ENCODE assay signal across 20 cellular contexts in genomic region chr11:65208785-65209710, GRCh38. TPM values are rescaled to one million over a fixed set of nuclear protein-coding genes. Genes with fewer than 3 reads are reported as not detected.
A peak's percentile ranks its signal among the peaks of the same experiment; 100 is the strongest.
DNase-seq lines count a peak whose midpoint lies in the region; ATAC-seq, FAIRE-seq and TF ChIP-seq lines count a peak whose summit lies in the region.
"Had no signal": no experiment of that assay in that cellular context is flagged by ENCODE, and none has a peak within 500 bp of the region (broad histone marks: within the 10 kb centered on the region; RNA-seq: fewer than 3 reads in every experiment).

No MANE protein-coding gene starts in this region.

- no TSS peak for BruUV-seq in HepG2 (replicated peaks; lab: Mats Ljungman, UMichigan)

- H3K9ac ChIP-seq in HepG2 (ENCODE audit: insufficient read depth, low read depth, low read length): no peak overlapping the region

- TF ChIP-seq EP300 in HepG2 (IDR thresholded peaks at IDR 0.05; ENCODE audit: low read depth in 2 of 2, low read length in 2 of 2): no peak
- TF ChIP-seq EP300 in HepG2 (CRISPR knock-in tag; IDR thresholded peaks at IDR 0.05; ENCODE audit: borderline replicate concordance): no peak

- H3K79me2 ChIP-seq in HepG2 (ENCODE audit: insufficient read depth, low read length): no peaks in the 10 kb centered on the region

- H3K9me3 ChIP-seq in right lobe of liver (no peaks in the 10 kb centered on the region), HepG2 (ENCODE audit: low read length) (no peaks in the 10 kb centered on the region), WERI-Rb-1 (ENCODE audit: severe bottlenecking) (no peaks in the 10 kb centered on the region), left lung (no peaks in the 10 kb centered on the region)
- H3K9me3 ChIP-seq: Caco-2, heart right ventricle had no signal

- no peak overlapping the region for H2AFZ ChIP-seq in HepG2 (ENCODE audit: low read length)

- TF ChIP-seq POLR2A in right lobe of liver (IDR thresholded peaks at IDR 0.05) (no peak), HepG2 (IDR thresholded peaks at IDR 0.05; ENCODE audit: insufficient read depth in 1 of 2, low read depth in 2 of 2, low read length in 2 of 2) (no peak)

- H3K36me3 ChIP-seq in right lobe of liver (peaks cover 0 to 35% (median 19%) of the 10 kb centered on the region in 4 donors), HepG2 (replicated peaks in 1 of 2; ENCODE audit: control insufficient read depth in 1 of 2, insufficient read depth in 2 of 2, low read length in 2 of 2) (peaks cover 28 to 47% of the 10 kb centered on the region in 2 experiments), WERI-Rb-1 (peaks cover 49% of the 10 kb centered on the region), left lung (peaks cover 0 to 87% of the 10 kb centered on the region in 2 donors)

- in situ Hi-C loops in HepG2 (cut with HindIII; ENCODE audit: extremely low pct_ligation_motif_present, low pct_unique_long_range_greater_than_20kb): no loop called here

- FAIRE-seq in HepG2 (lab: Jason Lieb, UNC): no peak
- FAIRE-seq: GM19239 had no signal

- DNase-seq in right lobe of liver (peak in 1 of 3 donors; percentile 40), HepG2 (ENCODE audit: low spot score) (no peak), WERI-Rb-1 (peak; percentile 34), left lung (no peak), SW 1271 (lab: John Stamatoyannopoulos, UW) (no peak), DMS 273 treated with DMSO at 0.1 percent for 48 hours (lab: John Stamatoyannopoulos, UW) (no peak)
- no peak for DNase-seq in stimulated activated CD4-positive, alpha-beta T cell treated with anti-CD3 and anti-CD28 coated beads, Interleukin-2, amount 100 ng/mL, for 48 hours
- DNase-seq: activated CD4-positive, alpha-beta T cell treated with anti-CD3 and anti-CD28 coated beads for 36 hours; activated T-cell treated with anti-CD3 and anti-CD28 coated beads, Interleukin-2, amount 50 U/mL, for 1 hour; Caco-2; effector CD4-positive, alpha-beta T cell; HCEC 1CT; heart right ventricle; NCI-H1694 treated with DMSO at 0.1 percent for 48 hours; retina had no signal

- CTCF ChIA-PET in HepG2 (lab: Yijun Ruan, JAX; ENCODE audit: low intra/inter-chr PET ratio, low total read pairs): no interaction called here

- intact Hi-C loops in right lobe of liver (cut with DNase I) (loop anchor here in 1 of 2 donors (10.0 kb wide), 1 partner anchor 46 kb away; no protein-coding TSS in a partner anchor), HepG2 (cut with micrococcal nuclease; ENCODE audit: unreplicated experiment) (no loop called here), left lung (cut with DNase I) (no loop called here)

- H3K27ac ChIP-seq in right lobe of liver: no peak overlapping the region
- H3K27ac ChIP-seq in HepG2 (ENCODE audit: extremely low read length, insufficient read depth, low read length): no peak overlapping the region
- H3K27ac ChIP-seq in WERI-Rb-1: no peak overlapping the region
- H3K27ac ChIP-seq in left lung: peak overlapping the region in 1 of 2 donors; percentile 63
- H3K27ac ChIP-seq: heart right ventricle had no signal

- H4K20me1 ChIP-seq in HepG2 (ENCODE audit: insufficient read depth, low read length): no peaks in the 10 kb centered on the region

- no peaks in the 10 kb centered on the region for H3K27me3 ChIP-seq in right lobe of liver
- H3K27me3 ChIP-seq in HepG2 (ENCODE audit: control insufficient read depth in 1 of 2, insufficient read depth in 2 of 2, low read length in 2 of 2): no peaks in the 10 kb centered on the region
- H3K27me3 ChIP-seq in WERI-Rb-1 (ENCODE audit: insufficient read depth, low read depth, severe bottlenecking): no peaks in the 10 kb centered on the region
- H3K27me3 ChIP-seq in left lung: no peaks in the 10 kb centered on the region
- H3K27me3 ChIP-seq: heart right ventricle had no signal

- POLR2A ChIA-PET in HepG2 (lab: Yijun Ruan, JAX): no interaction called here

- H3K4me2 ChIP-seq in HepG2 (ENCODE audit: low read depth, low read length): no peak overlapping the region

- peaks cover 0 to 33% (median 10%) of the 10 kb centered on the region in 4 donors for H3K4me1 ChIP-seq in right lobe of liver
- no peaks in the 10 kb centered on the region for H3K4me1 ChIP-seq in HepG2 (ENCODE audit: insufficient read depth, low read length)
- H3K4me1 ChIP-seq in left lung: peaks cover 2 to 30% of the 10 kb centered on the region in 2 donors
- H3K4me1 ChIP-seq: Caco-2 had no signal

- ATAC-seq in right lobe of liver: peak in 3 of 4 donors; percentile 9 to 48 (median 18)
- no peak for ATAC-seq in HepG2
- peak; percentile 57 for ATAC-seq in left lung
- ATAC-seq in HG02840 (IDR thresholded peaks at IDR 0.05; ENCODE audit: low FRiP score, unreplicated experiment): no peak
- ATAC-seq: activated CD4-positive, alpha-beta T cell treated with anti-CD3 and anti-CD28 coated beads for 36 hours; heart right ventricle had no signal

- 54% methylated on average over 8 of the region's 13 CpGs for WGBS in right lobe of liver (ENCODE audit: insufficient coverage, low coverage, low lambda C conversion rate, missing lambda C conversion rate)
- WGBS in HepG2 (ENCODE audit: low lambda C conversion rate): 95% methylated on average over 12 of the region's 13 CpGs

- TF ChIP-seq CTCF in right lobe of liver (IDR thresholded peaks at IDR 0.05): no peak
- TF ChIP-seq CTCF in HepG2 (CRISPR knock-in tag; IDR thresholded peaks at IDR 0.05): no peak
- no peak for TF ChIP-seq CTCF in WERI-Rb-1 (IDR thresholded peaks at IDR 0.05; ENCODE audit: low read depth, low read length)
- peak in 1 of 2 donors; percentile 24 for TF ChIP-seq CTCF in left lung (IDR thresholded peaks at IDR 0.05)

- H3K4me3 ChIP-seq in right lobe of liver: no peak overlapping the region
- H3K4me3 ChIP-seq in HepG2 (replicated peaks in 1 of 3; ENCODE audit: insufficient read depth in 1 of 3, low read depth in 2 of 3, low read length in 3 of 3): no peak overlapping the region
- H3K4me3 ChIP-seq in WERI-Rb-1 (ENCODE audit: low read depth, low read length): no peak overlapping the region
- no peak overlapping the region for H3K4me3 ChIP-seq in left lung
- H3K4me3 ChIP-seq: heart right ventricle had no signal

- no peak for TF ChIP-seq RAD21 in HepG2 (CRISPR knock-in tag; IDR thresholded peaks at IDR 0.05)

RNA-seq across cellular contexts. Expression of gene CAPN1, which starts 27.3 kb away (rescaled TPM):
- total RNA-seq in right lobe of liver (100 to 1,000 TPM in 1 of 6 experiments, 10 to 100 TPM in 5; 55.7 to 124 (median 83.1) TPM), HepG2 (2016; rRNA removed; fragmentation: Illumina TruSeq; extraction: Trizol) (51.2 and 57.3 TPM in 2 replicates), left lung (100 to 1,000 TPM; 232 to 248 TPM)
- total RNA-seq in HepG2 (2016; cell fraction: cytosol; rRNA removed; fragmentation: Illumina TruSeq; extraction: Trizol; ENCODE audit: low read depth): 26.4 and 34.4 TPM in 2 replicates
- 43.3 and 63.5 TPM in 2 replicates for total RNA-seq in HepG2 (2016; cell fraction: insoluble cytoplasmic fraction; rRNA removed; fragmentation: Illumina TruSeq; extraction: Trizol)
- 26.6 and 29.7 TPM in 2 replicates for total RNA-seq in HepG2 (2016; cell fraction: membrane; rRNA removed; fragmentation: Illumina TruSeq; extraction: Trizol)
- total RNA-seq in HepG2 (2016; cell fraction: nucleus; rRNA removed; fragmentation: Illumina TruSeq; extraction: Trizol): 37.0 and 44.2 TPM in 2 replicates
- polyA plus RNA-seq in HepG2 (2011; rRNA removed): 82.6 and 92.6 TPM in 2 replicates
- 23.9 and 34.7 TPM in 2 replicates for polyA plus RNA-seq in HepG2 (2011; cell fraction: cytosol; rRNA removed)
- 429 and 543 TPM in 2 replicates for polyA plus RNA-seq in HepG2 (2011; cell fraction: nucleus; rRNA removed)
- polyA plus RNA-seq in HepG2 (2012): 41.7 and 58.1 TPM in 2 replicates
- polyA plus RNA-seq in HepG2 (2016; cell fraction: cytosol; fragmentation: Illumina TruSeq; extraction: Trizol; ENCODE audit: low read depth): 11.8 and 12.0 TPM in 2 replicates
- polyA plus RNA-seq in HepG2 (2016; cell fraction: insoluble cytoplasmic fraction; fragmentation: Illumina TruSeq; extraction: Trizol; ENCODE audit: low read depth): 39.8 and 54.5 TPM in 2 replicates
- 24.4 and 28.3 TPM in 2 replicates for polyA plus RNA-seq in HepG2 (2016; cell fraction: membrane; fragmentation: Illumina TruSeq; extraction: Trizol; ENCODE audit: low read depth)
- polyA plus RNA-seq in HepG2 (2016; cell fraction: nucleus; fragmentation: Illumina TruSeq; extraction: Trizol; ENCODE audit: insufficient read depth, low read depth): 116 and 118 TPM in 2 replicates
- polyA minus RNA-seq in HepG2 (2011; rRNA and poly(A)+ RNA removed; ENCODE audit: low replicate concordance): 129 and 175 TPM in 2 replicates
- polyA minus RNA-seq in HepG2 (2011; cell fraction: cytosol; rRNA and poly(A)+ RNA removed): 33.2 and 36.8 TPM in 2 replicates
- polyA minus RNA-seq in HepG2 (2011; cell fraction: nucleus; rRNA and poly(A)+ RNA removed): 47.1 and 54.0 TPM in 2 replicates

RNA-seq across cellular contexts. Expression of gene SPDYC, which starts 39.0 kb away (rescaled TPM):
- total RNA-seq in right lobe of liver: 1 to 10 TPM in 2 of 6 experiments, under 1 TPM in 2, not detected in 2; 0.49 to 1.8 (median 0.87) TPM
- 0.15 TPM in 1 of 2 replicates, not detected in the other for total RNA-seq in HepG2 (2016; rRNA removed; fragmentation: Illumina TruSeq; extraction: Trizol)
- not detected in 2 replicates for total RNA-seq in HepG2 (2016; cell fraction: cytosol; rRNA removed; fragmentation: Illumina TruSeq; extraction: Trizol; ENCODE audit: low read depth)
- 0.15 and 0.19 TPM in 2 replicates for total RNA-seq in HepG2 (2016; cell fraction: insoluble cytoplasmic fraction; rRNA removed; fragmentation: Illumina TruSeq; extraction: Trizol)
- total RNA-seq in HepG2 (2016; cell fraction: membrane; rRNA removed; fragmentation: Illumina TruSeq; extraction: Trizol): not detected in 2 replicates
- not detected in 2 replicates for total RNA-seq in HepG2 (2016; cell fraction: nucleus; rRNA removed; fragmentation: Illumina TruSeq; extraction: Trizol)
- 0.26 and 0.33 TPM in 2 replicates for polyA plus RNA-seq in HepG2 (2011; rRNA removed)
- polyA plus RNA-seq in HepG2 (2011; cell fraction: cytosol; rRNA removed): 0.18 and 0.28 TPM in 2 replicates
- polyA plus RNA-seq in HepG2 (2011; cell fraction: nucleus; rRNA removed): 0.42 and 0.71 TPM in 2 replicates
- polyA plus RNA-seq in HepG2 (2012): 0.39 and 0.44 TPM in 2 replicates
- polyA plus RNA-seq in HepG2 (2016; cell fraction: cytosol; fragmentation: Illumina TruSeq; extraction: Trizol; ENCODE audit: low read depth): not detected in 2 replicates
- polyA plus RNA-seq in HepG2 (2016; cell fraction: insoluble cytoplasmic fraction; fragmentation: Illumina TruSeq; extraction: Trizol; ENCODE audit: low read depth): not detected in 2 replicates
- polyA plus RNA-seq in HepG2 (2016; cell fraction: membrane; fragmentation: Illumina TruSeq; extraction: Trizol; ENCODE audit: low read depth): not detected in 2 replicates
- polyA plus RNA-seq in HepG2 (2016; cell fraction: nucleus; fragmentation: Illumina TruSeq; extraction: Trizol; ENCODE audit: insufficient read depth, low read depth): 0.52 TPM in 1 of 2 replicates, not detected in the other
- polyA minus RNA-seq in HepG2 (2011; rRNA and poly(A)+ RNA removed; ENCODE audit: low replicate concordance): not detected in 2 replicates
- 0.59 TPM in 1 of 2 replicates, not detected in the other for polyA minus RNA-seq in HepG2 (2011; cell fraction: cytosol; rRNA and poly(A)+ RNA removed)
- polyA minus RNA-seq in HepG2 (2011; cell fraction: nucleus; rRNA and poly(A)+ RNA removed): not detected in 2 replicates
- total RNA-seq in left lung: not detected
- total RNA-seq: activated CD4-positive, alpha-beta T cell treated with anti-CD3 and anti-CD28 coated beads for 36 hours; Caco-2; fibroblast of lung; heart right ventricle; NCI-H460; subcutaneous adipose tissue had no signal
- polyA plus RNA-seq: fibroblast of lung, heart right ventricle had no signal

RNA-seq across cellular contexts. Expression of gene POLA2, which starts 52.7 kb away (rescaled TPM):
- total RNA-seq in right lobe of liver (1 to 10 TPM; 1.8 to 8.4 (median 3.5) TPM), HepG2 (2016; rRNA removed; fragmentation: Illumina TruSeq; extraction: Trizol) (10.7 and 15.6 TPM in 2 replicates), left lung (10 to 100 TPM in 1 of 2 donors, 1 to 10 TPM in 1; 9.4 to 19.2 TPM)
- total RNA-seq in HepG2 (2016; cell fraction: cytosol; rRNA removed; fragmentation: Illumina TruSeq; extraction: Trizol; ENCODE audit: low read depth): 2.7 and 3.5 TPM in 2 replicates
- 13.9 and 14.3 TPM in 2 replicates for total RNA-seq in HepG2 (2016; cell fraction: insoluble cytoplasmic fraction; rRNA removed; fragmentation: Illumina TruSeq; extraction: Trizol)
- 3.6 and 4.5 TPM in 2 replicates for total RNA-seq in HepG2 (2016; cell fraction: membrane; rRNA removed; fragmentation: Illumina TruSeq; extraction: Trizol)
- total RNA-seq in HepG2 (2016; cell fraction: nucleus; rRNA removed; fragmentation: Illumina TruSeq; extraction: Trizol): 17.7 and 18.6 TPM in 2 replicates
- 9.1 and 9.7 TPM in 2 replicates for polyA plus RNA-seq in HepG2 (2011; rRNA removed)
- 6.3 and 8.1 TPM in 2 replicates for polyA plus RNA-seq in HepG2 (2011; cell fraction: cytosol; rRNA removed)
- polyA plus RNA-seq in HepG2 (2011; cell fraction: nucleus; rRNA removed): 8.7 and 12.1 TPM in 2 replicates
- 3.3 and 4.8 TPM in 2 replicates for polyA plus RNA-seq in HepG2 (2012)
- 0.57 and 0.88 TPM in 2 replicates for polyA plus RNA-seq in HepG2 (2016; cell fraction: cytosol; fragmentation: Illumina TruSeq; extraction: Trizol; ENCODE audit: low read depth)
- 18.2 and 18.8 TPM in 2 replicates for polyA plus RNA-seq in HepG2 (2016; cell fraction: insoluble cytoplasmic fraction; fragmentation: Illumina TruSeq; extraction: Trizol; ENCODE audit: low read depth)
- polyA plus RNA-seq in HepG2 (2016; cell fraction: membrane; fragmentation: Illumina TruSeq; extraction: Trizol; ENCODE audit: low read depth): 2.6 and 3.0 TPM in 2 replicates
- polyA plus RNA-seq in HepG2 (2016; cell fraction: nucleus; fragmentation: Illumina TruSeq; extraction: Trizol; ENCODE audit: insufficient read depth, low read depth): 21.9 and 25.4 TPM in 2 replicates
- polyA minus RNA-seq in HepG2 (2011; rRNA and poly(A)+ RNA removed; ENCODE audit: low replicate concordance): 19.5 and 152 TPM in 2 replicates
- polyA minus RNA-seq in HepG2 (2011; cell fraction: cytosol; rRNA and poly(A)+ RNA removed): 3.6 and 4.1 TPM in 2 replicates
- polyA minus RNA-seq in HepG2 (2011; cell fraction: nucleus; rRNA and poly(A)+ RNA removed): 11.4 and 14.9 TPM in 2 replicates

Comparison
In these comparisons a context has a peak if more than half of its experiments do, and no peak if none do; other contexts are left out.
1. ATAC-seq: peak in right lobe of liver (3 of 4) and left lung (single experiment); none in HepG2 (single experiment) and HG02840 (single experiment).